18 cellular contexts compared by ENCODE assay signal in the genomic region with DNA sequence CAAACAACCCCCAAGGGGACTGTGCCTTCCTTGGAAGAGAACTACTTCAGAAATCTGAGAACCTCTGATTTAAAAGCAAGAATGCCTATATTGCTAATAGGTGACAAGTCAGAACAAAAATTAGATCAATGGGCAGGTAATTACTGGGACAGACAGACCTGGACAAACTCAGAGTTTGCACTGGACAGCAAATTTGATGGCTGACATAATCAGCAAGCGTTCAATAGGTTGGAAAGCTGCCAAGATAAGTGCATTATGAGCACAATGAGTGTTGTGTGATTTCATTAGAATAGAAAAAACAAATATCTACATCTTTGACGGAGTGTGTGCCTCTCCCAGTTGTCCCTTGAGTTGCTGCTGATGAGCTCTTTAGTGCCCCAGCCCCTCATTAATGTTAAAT.
A peak's percentile ranks its signal among the peaks of the same experiment; 100 is the strongest.
DNase-seq lines count a peak whose midpoint lies in the region; TF ChIP-seq lines count a peak whose summit lies in the region.
"Had no signal": no experiment of that assay in that cellular context is flagged by ENCODE, and none has a peak within 500 bp of the region (broad histone marks: within the 10 kb centered on the region; RNA-seq: fewer than 3 reads in every experiment).

No MANE protein-coding gene starts in this region.

- no peaks in the 10 kb centered on the region for H3K9me3 Mint-ChIP-seq in neural progenitor cell
- H3K9me3 Mint-ChIP-seq: IgD-negative memory B cell had no signal

- H3F3A ChIP-seq in smooth muscle cell (ENCODE audit: low read depth): peaks cover 4% of the 10 kb centered on the region
- H3F3A ChIP-seq in neural progenitor cell (ENCODE audit: low read depth): no peaks in the 10 kb centered on the region

- no peaks in the 10 kb centered on the region for H3K79me2 ChIP-seq in smooth muscle cell (ENCODE audit: low read depth)
- no peaks in the 10 kb centered on the region for H3K79me2 ChIP-seq in neural progenitor cell (ENCODE audit: low read depth)

- TF ChIP-seq CTCF in smooth muscle cell (IDR thresholded peaks at IDR 0.05; ENCODE audit: borderline replicate concordance, insufficient read depth, poor library complexity, severe bottlenecking) (no peak), neural progenitor cell (IDR thresholded peaks at IDR 0.05) (no peak)

- no peaks in the 10 kb centered on the region for H3K27me3 Mint-ChIP-seq in neural progenitor cell (ENCODE audit: insufficient read depth, low read depth)

- H3K4me1 Mint-ChIP-seq in neural progenitor cell: peaks cover 12% of the 10 kb centered on the region
- H3K4me1 Mint-ChIP-seq: IgD-negative memory B cell had no signal

- H3K9ac ChIP-seq in smooth muscle cell (ENCODE audit: low read depth): no peak overlapping the region
- H3K9ac ChIP-seq in neural progenitor cell: no peak overlapping the region

- H3K4me1 ChIP-seq in SJCRH30 (peaks cover 16% of the 10 kb centered on the region), smooth muscle cell (ENCODE audit: low read depth) (peaks cover 23% of the 10 kb centered on the region), neural progenitor cell (peaks cover 17% of the 10 kb centered on the region)

- H3K4me3 ChIP-seq in SJCRH30 (no peak overlapping the region), smooth muscle cell (no peak overlapping the region), neural progenitor cell (no peak overlapping the region)
- H3K4me3 ChIP-seq: HAP-1 had no signal

- peak overlapping the region; percentile 5; the same call in 1 of the 2 replicates for H3K27ac ChIP-seq in SJCRH30
- H3K27ac ChIP-seq in smooth muscle cell (ENCODE audit: low read depth): peak overlapping the region; percentile 43
- no peak overlapping the region for H3K27ac ChIP-seq in neural progenitor cell

- H3K4me3 Mint-ChIP-seq in neural progenitor cell: no peak overlapping the region
- H3K4me3 Mint-ChIP-seq: IgD-negative memory B cell had no signal

- H3K9me3 ChIP-seq in SJCRH30 (replicated peaks) (no peaks in the 10 kb centered on the region), smooth muscle cell (replicated peaks; ENCODE audit: low read depth) (no peaks in the 10 kb centered on the region), neural progenitor cell (ENCODE audit: low read depth) (no peaks in the 10 kb centered on the region)
- H3K9me3 ChIP-seq: HAP-1 had no signal

- DNase-seq in NCI-H1092 (lab: John Stamatoyannopoulos, UW) (peak; percentile 35), NCI-H1092 treated with DMSO at 0.1 percent for 48 hours (lab: John Stamatoyannopoulos, UW) (no peak), NCI-H1930 (lab: John Stamatoyannopoulos, UW) (peak; percentile 49 to 59), SJCRH30 (no peak), smooth muscle cell (lab: John Stamatoyannopoulos, UW; ENCODE audit: unreplicated experiment) (no peak), putamen (ENCODE audit: low spot score) (no peak), neural progenitor cell (ENCODE audit: low spot score) (no peak), nucleus accumbens (lab: John Stamatoyannopoulos, UW) (no peak)
- DNase-seq: 8988T, Karpas-422, NCI-H1694 treated with DMSO at 0.1 percent for 48 hours, NCI-H226, NCI-H774, PC-3, RPMI8226, SIG-M5 had no signal

- no peak overlapping the region for H3K27ac Mint-ChIP-seq in neural progenitor cell
- H3K27ac Mint-ChIP-seq: IgD-negative memory B cell had no signal

- H3K27me3 ChIP-seq in SJCRH30 (no peaks in the 10 kb centered on the region), smooth muscle cell (ENCODE audit: low read depth) (no peaks in the 10 kb centered on the region), neural progenitor cell (no peaks in the 10 kb centered on the region)

- H3K36me3 Mint-ChIP-seq in neural progenitor cell: no peaks in the 10 kb centered on the region
- H3K36me3 Mint-ChIP-seq: IgD-negative memory B cell had no signal

- H3K4me2 ChIP-seq in smooth muscle cell (peak overlapping the region; percentile 70), neural progenitor cell (no peak overlapping the region)

- 64% methylated on average over 2 of the region's 2 CpGs for WGBS in smooth muscle cell (ENCODE audit: low lambda C conversion rate)

- no peaks in the 10 kb centered on the region for H4K20me1 ChIP-seq in smooth muscle cell (ENCODE audit: low read depth)
- H4K20me1 ChIP-seq in neural progenitor cell (ENCODE audit: low read depth): no peaks in the 10 kb centered on the region

- H2AFZ ChIP-seq in smooth muscle cell (ENCODE audit: low read depth) (no peak overlapping the region), neural progenitor cell (replicated peaks) (no peak overlapping the region)

- H3K36me3 ChIP-seq in SJCRH30 (no peaks in the 10 kb centered on the region), smooth muscle cell (ENCODE audit: low read depth) (no peaks in the 10 kb centered on the region), neural progenitor cell (no peaks in the 10 kb centered on the region)
- H3K36me3 ChIP-seq: HAP-1 had no signal

Comparison
In these comparisons a context has a peak if more than half of its experiments do, and no peak if none do; other contexts are left out.
1. DNase-seq: peak in NCI-H1092 (single experiment) and NCI-H1930 (2 of 2); none in NCI-H1092 treated with DMSO at 0.1 percent for 48 hours (single experiment), SJCRH30 (0 of 2), smooth muscle cell (single experiment), putamen (single experiment), neural progenitor cell (single experiment) and nucleus accumbens (0 of 56).